ENCODE assay signal across 24 cellular contexts in the genomic region with DNA sequence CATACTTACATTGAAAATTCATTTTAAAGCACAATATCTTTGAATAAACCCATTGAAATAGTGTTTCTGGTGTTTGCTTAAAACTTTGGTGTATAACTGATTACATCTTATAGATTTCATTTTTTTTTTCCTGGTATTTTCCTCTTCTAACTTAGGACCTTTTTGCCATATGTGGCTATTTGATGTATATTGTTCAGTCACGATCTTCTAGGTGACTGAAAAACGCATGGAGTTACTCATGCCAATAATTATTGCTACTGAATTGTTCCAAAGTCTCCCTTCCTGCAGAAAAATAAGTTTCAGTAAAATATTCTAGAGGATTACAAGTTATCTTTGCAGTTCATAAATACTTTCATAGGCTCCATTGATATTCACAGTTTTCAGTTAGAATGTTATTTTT. TPM values are rescaled to one million over a fixed set of nuclear protein-coding genes. Genes with fewer than 3 reads are reported as not detected.
DNase-seq lines count a peak whose midpoint lies in the region; TF ChIP-seq lines count a peak whose summit lies in the region.
"Had no signal": no experiment of that assay in that cellular context is flagged by ENCODE, and none has a peak within 500 bp of the region (broad histone marks: within the 10 kb centered on the region; RNA-seq: fewer than 3 reads in every experiment).

No MANE protein-coding gene starts in this region.

- H2BK12ac ChIP-seq in H9 (ENCODE audit: insufficient read length, low read depth, low read length): no peak overlapping the region

- no peak overlapping the region for H3K56ac ChIP-seq in H9 (ENCODE audit: insufficient read length, low read depth, low read length)

- H3K14ac ChIP-seq in H9 (ENCODE audit: insufficient read depth, low read length): no peak overlapping the region

- no peaks in the 10 kb centered on the region for H3K9me3 Mint-ChIP-seq in H9
- H3K9me3 Mint-ChIP-seq: activated CD8-positive, alpha-beta T cell treated with anti-CD3 and anti-CD28 coated beads for 36 hours; dendritic cell treated with granulocyte-macrophage colony-stimulating factor and Interleukin-4, amounts not matched to agents 40 ng/mL and 50 ng/mL, for 4 days had no signal

- no peaks in the 10 kb centered on the region for H3K27me3 Mint-ChIP-seq in H9 (ENCODE audit: low read depth)
- H3K27me3 Mint-ChIP-seq: activated CD8-positive, alpha-beta T cell treated with anti-CD3 and anti-CD28 coated beads for 36 hours; dendritic cell treated with granulocyte-macrophage colony-stimulating factor and Interleukin-4, amounts not matched to agents 40 ng/mL and 50 ng/mL, for 4 days; naive B cell had no signal

- H4K8ac ChIP-seq in H9 (replicated peaks; ENCODE audit: insufficient read length, low read depth, low read length): no peak overlapping the region

- H3K27ac Mint-ChIP-seq in H9: no peak overlapping the region
- H3K27ac Mint-ChIP-seq: activated CD8-positive, alpha-beta T cell treated with anti-CD3 and anti-CD28 coated beads for 36 hours; dendritic cell treated with granulocyte-macrophage colony-stimulating factor and Interleukin-4, amounts not matched to agents 40 ng/mL and 50 ng/mL, for 4 days had no signal

- H3K9me3 ChIP-seq in OCI-LY3 (ENCODE audit: insufficient read depth, low read length) (no peaks in the 10 kb centered on the region), adipocyte (ENCODE audit: control insufficient read depth, low read length) (no peaks in the 10 kb centered on the region), tibial artery (no peaks in the 10 kb centered on the region), H9 (ENCODE audit: control insufficient read depth, low read depth, low read length) (no peaks in the 10 kb centered on the region)
- H3K9me3 ChIP-seq: adrenal gland had no signal

- DNase-seq in adipocyte (ENCODE audit: low read depth): no peak
- no peak for DNase-seq in tibial artery
- DNase-seq in H9: no peak
- DNase-seq in activated T-cell treated with anti-CD3 and anti-CD28 coated beads, Interleukin-2, amount 50 U/mL, for 1 hour: no peak
- no peak for DNase-seq in activated CD4-positive, CD25-positive, alpha-beta regulatory T cell treated with anti-CD3 and anti-CD28 coated beads, Interleukin-2, amount 50 U/mL, for 72 hours
- DNase-seq: activated gamma-delta T cell treated with Interleukin-2 at 50 U/mL for 16 hours; adrenal gland; DMS 273 treated with DMSO at 0.1 percent for 48 hours; glutamatergic neuron; naive B cell; NCI-H1092 treated with DMSO at 0.1 percent for 48 hours; NCI-H1930; NCI-H774; nucleus accumbens; PC-9; SHP77 treated with DMSO at 0.1 percent for 48 hours; small intestine; stimulated activated CD4-positive, alpha-beta T cell treated with anti-CD3 and anti-CD28 coated beads, Interleukin-2, amount 100 ng/mL, for 24 hours had no signal

- H3K23ac ChIP-seq in H9 (ENCODE audit: insufficient read length, low read depth, low read length): no peak overlapping the region

- no CpG with 5 or more reads among the region's 2 CpGs for WGBS in H9 (ENCODE audit: extremely low coverage, insufficient read length, low lambda C conversion rate)

- H4K5ac ChIP-seq in H9 (ENCODE audit: insufficient read length, low read depth, low read length): no peak overlapping the region

- no peaks in the 10 kb centered on the region for H3K79me2 ChIP-seq in OCI-LY3 (ENCODE audit: low read length)
- no peaks in the 10 kb centered on the region for H3K79me2 ChIP-seq in H9 (ENCODE audit: insufficient read depth, low read length)

- H3K4me3 ChIP-seq in OCI-LY3 (ENCODE audit: low read length): peak overlapping the region; percentile 55
- no peak overlapping the region for H3K4me3 ChIP-seq in adipocyte (ENCODE audit: low read length)
- no peak overlapping the region for H3K4me3 ChIP-seq in tibial artery
- H3K4me3 ChIP-seq: adrenal gland, PC-9 had no signal

- no peak overlapping the region for H3K18ac ChIP-seq in H9 (ENCODE audit: insufficient read length, low read depth, low read length)

- H3K9ac ChIP-seq in OCI-LY3 (ENCODE audit: low read length): peak overlapping the region; percentile 94
- H3K9ac ChIP-seq in adipocyte (ENCODE audit: low read length): peak overlapping the region; percentile 83
- H3K9ac ChIP-seq in H9 (ENCODE audit: extremely low read depth, insufficient read length, low read length): no peak overlapping the region

- H3K36me3 Mint-ChIP-seq in H9 (ENCODE audit: insufficient read depth in 1 of 3, low read depth in 3 of 3): no peaks in the 10 kb centered on the region
- H3K36me3 Mint-ChIP-seq: naive B cell had no signal

- H2BK120ac ChIP-seq in H9 (ENCODE audit: low read depth, low read length, poor library complexity, severe bottlenecking): no peak overlapping the region

- H2AK5ac ChIP-seq in H9 (ENCODE audit: insufficient read length, low read length): no peak overlapping the region

- H3K79me1 ChIP-seq in H9 (ENCODE audit: insufficient read depth, low read depth, low read length, poor library complexity, severe bottlenecking): no peaks in the 10 kb centered on the region

- no peaks in the 10 kb centered on the region for H3K36me3 ChIP-seq in OCI-LY3 (replicated peaks; ENCODE audit: low read depth, low read length)
- no peaks in the 10 kb centered on the region for H3K36me3 ChIP-seq in adipocyte (ENCODE audit: control insufficient read depth, insufficient read depth, low read length, severe bottlenecking)
- H3K36me3 ChIP-seq in tibial artery: no peaks in the 10 kb centered on the region
- H3K36me3 ChIP-seq: adrenal gland had no signal

- H3K4me2 ChIP-seq in OCI-LY3 (ENCODE audit: low read length) (peak overlapping the region; percentile 73), H9 (ENCODE audit: insufficient read depth, insufficient read length, low read length) (no peak overlapping the region)
- H3K4me2 ChIP-seq: PC-9 had no signal

- no peak overlapping the region for H4K91ac ChIP-seq in H9 (ENCODE audit: insufficient read length, low read depth, low read length)

- intact Hi-C loops in tibial artery (cut with DNase I; ENCODE audit: low total_unique reads): loop anchor here (5.0 to 10.0 kb wide), 2 partner anchors 53 to 265 kb away; no protein-coding TSS in a partner anchor

- H3K4me1 ChIP-seq in OCI-LY3 (ENCODE audit: low read length): peaks cover 93% of the 10 kb centered on the region
- H3K4me1 ChIP-seq in adipocyte (ENCODE audit: control insufficient read depth, insufficient read depth, low read length): peaks cover 40% of the 10 kb centered on the region
- H3K4me1 ChIP-seq in tibial artery: peaks cover 0 to 70% (median 25%) of the 10 kb centered on the region in 4 donors
- peaks cover 4% of the 10 kb centered on the region; the same call in 1 of the 2 replicates for H3K4me1 ChIP-seq in H9 (ENCODE audit: insufficient read depth, low read length)

- H3K23me2 ChIP-seq in H9 (ENCODE audit: insufficient read length, low read depth, low read length, poor library complexity, severe bottlenecking): no peaks in the 10 kb centered on the region

- no peak overlapping the region for H3K4me3 Mint-ChIP-seq in H9
- H3K4me3 Mint-ChIP-seq: activated CD8-positive, alpha-beta T cell treated with anti-CD3 and anti-CD28 coated beads for 36 hours; dendritic cell treated with granulocyte-macrophage colony-stimulating factor and Interleukin-4, amounts not matched to agents 40 ng/mL and 50 ng/mL, for 4 days; naive B cell had no signal

- no peak overlapping the region for H2BK15ac ChIP-seq in H9 (ENCODE audit: low read depth, low read length)

- TF ChIP-seq CTCF in OCI-LY3 (IDR thresholded peaks at IDR 0.05; ENCODE audit: low read depth, low read length) (no peak), tibial artery (IDR thresholded peaks at IDR 0.05) (no peak), H9 (conservative IDR thresholded peaks at IDR 0.05) (no peak)

- H3K27me3 ChIP-seq in OCI-LY3 (ENCODE audit: low read depth, low read length) (no peaks in the 10 kb centered on the region), adipocyte (replicated peaks; ENCODE audit: control insufficient read depth, insufficient read depth, low read length) (no peaks in the 10 kb centered on the region), layer of hippocampus (ENCODE audit: control insufficient read depth, insufficient read depth, low read length) (no peaks in the 10 kb centered on the region), tibial artery (no peaks in the 10 kb centered on the region), H9 (ENCODE audit: insufficient read depth, low read length) (no peaks in the 10 kb centered on the region)
- H3K27me3 ChIP-seq: adrenal gland had no signal

- H2BK5ac ChIP-seq in H9 (ENCODE audit: insufficient read length, low read length): no peak overlapping the region

- peaks cover 31 to 39% of the 10 kb centered on the region in 2 experiments for H3K4me1 Mint-ChIP-seq in H9

- no peak overlapping the region for H2AFZ ChIP-seq in OCI-LY3 (ENCODE audit: low read depth, low read length)
- no peak overlapping the region for H2AFZ ChIP-seq in H9 (ENCODE audit: low read length)
- H2AFZ ChIP-seq: PC-9 had no signal

- no peak overlapping the region for H3K4ac ChIP-seq in H9 (ENCODE audit: low read depth, low read length)

- H4K20me1 ChIP-seq in OCI-LY3 (ENCODE audit: insufficient read depth, low read length) (no peaks in the 10 kb centered on the region), H9 (ENCODE audit: control insufficient read depth, insufficient read depth, insufficient read length) (no peaks in the 10 kb centered on the region)

- H3K27ac ChIP-seq in OCI-LY3 (ENCODE audit: low read length) (peak overlapping the region; percentile 93), layer of hippocampus (ENCODE audit: low read depth, low read length) (peak overlapping the region; percentile 21), tibial artery (peak overlapping the region; percentile 74 to 77), H9 (ENCODE audit: insufficient read length, low read depth, low read length) (no peak overlapping the region)
- H3K27ac ChIP-seq: PC-9 had no signal

- no peak overlapping the region for H2BK20ac ChIP-seq in H9 (ENCODE audit: low read depth, low read length, poor library complexity, severe bottlenecking)

- no peak overlapping the region for H3T11ph ChIP-seq in H9 (ENCODE audit: low read length)

RNA-seq across cellular contexts. Expression of a gene that starts 22.9 kb away (rescaled TPM):
- not detected in 2 replicates for total RNA-seq in H9 (2021)
- total RNA-seq: activated CD8-positive, alpha-beta T cell treated with anti-CD3 and anti-CD28 coated beads for 36 hours; mesenteric fat pad; PC-9; pulmonary artery endothelial cell had no signal

RNA-seq across cellular contexts. Expression of a gene that starts 46.2 kb away (rescaled TPM):
- 17.5 and 18.8 TPM in 2 replicates for total RNA-seq in H9 (2021)
